Comparison of ENCODE assay signal across 8 cellular contexts in the genomic region with DNA sequence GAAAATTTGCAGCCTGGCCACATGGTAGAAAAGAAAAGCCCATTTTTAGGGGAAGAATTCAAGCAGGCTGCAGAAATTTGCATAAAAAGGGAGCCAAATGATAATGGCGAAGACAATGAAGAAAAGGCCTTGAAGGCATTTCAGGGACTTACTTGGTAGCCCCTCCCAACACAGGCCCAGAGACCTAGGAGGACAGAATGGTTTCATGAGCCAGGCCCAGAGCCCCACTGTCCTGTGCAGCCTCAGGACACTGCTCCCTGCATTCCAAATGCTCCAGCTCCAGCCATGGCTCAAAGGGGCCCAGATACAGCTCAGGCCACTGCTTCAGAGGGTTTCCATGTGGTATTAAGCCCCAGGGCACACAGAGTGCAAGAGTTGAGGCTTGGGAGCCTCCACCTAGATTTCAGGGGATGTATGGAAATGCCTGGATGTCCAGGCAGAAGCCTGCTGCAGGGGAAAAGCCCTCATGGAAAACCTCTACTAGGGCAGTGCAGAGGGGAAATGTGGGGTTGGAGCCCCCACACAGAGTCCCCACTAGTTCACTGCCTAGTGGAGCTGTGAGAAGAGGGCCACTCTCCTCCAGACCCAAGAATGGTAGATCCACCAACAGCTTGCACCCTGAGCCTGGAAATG.
"Had no signal": no experiment of that assay in that cellular context is flagged by ENCODE, and none has a peak within 500 bp of the region (broad histone marks: within the 10 kb centered on the region; RNA-seq: fewer than 3 reads in every experiment).

No MANE protein-coding gene starts in this region.

- ATAC-seq: GM23338 had no signal

- H3K27ac Mint-ChIP-seq: GM23338, H9, HFFc6 had no signal

- DNase-seq: H9, HCEC 1CT, HFFc6, IMR-90, Karpas-422, KBM-7 had no signal

- H3K9ac ChIP-seq: KMS-11 had no signal

- H3K4me1 Mint-ChIP-seq: GM23338 had no signal

- H3K4me2 ChIP-seq: GM23338, KMS-11 had no signal

- H2AFZ ChIP-seq: GM23338 had no signal

- H3K4me3 ChIP-seq: GM23338 had no signal

- H3K27ac ChIP-seq: KMS-11 had no signal

- H3K4me3 Mint-ChIP-seq: GM23338, H9, HFFc6 had no signal
